12 cellular contexts compared by ENCODE assay signal in genomic region chr12:2267624-2268477, GRCh38.
DNase-seq lines count a peak whose midpoint lies in the region; ATAC-seq and TF ChIP-seq lines count a peak whose summit lies in the region.
"Had no signal": no experiment of that assay in that cellular context is flagged by ENCODE, and none has a peak within 500 bp of the region (broad histone marks: within the 10 kb centered on the region; RNA-seq: fewer than 3 reads in every experiment).

No MANE protein-coding gene starts in this region.

- no peaks in the 10 kb centered on the region for H3K9me2 ChIP-seq in Karpas-422 (replicated peaks; ENCODE audit: insufficient read depth, low read length)

- TF ChIP-seq CTCF in Peyer's patch (IDR thresholded peaks at IDR 0.05) (no peak), progenitor cell of endocrine pancreas (IDR thresholded peaks at IDR 0.05; ENCODE audit: unreplicated experiment) (no peak)

- H3K9me3 ChIP-seq in Peyer's patch = no peaks in the 10 kb centered on the region
- no peaks in the 10 kb centered on the region for H3K9me3 ChIP-seq in Karpas-422 (ENCODE audit: low read length)

- no peaks in the 10 kb centered on the region for H3K36me3 Mint-ChIP-seq in progenitor cell of endocrine pancreas (ENCODE audit: insufficient read depth)

- no peak for ATAC-seq in GM19328 (IDR thresholded peaks at IDR 0.05; ENCODE audit: unreplicated experiment)

- H3K4me3 ChIP-seq in Peyer's patch = no peak overlapping the region
- H3K4me3 ChIP-seq in Karpas-422 (ENCODE audit: low read length) = no peak overlapping the region

- no peak overlapping the region for H3K4me3 Mint-ChIP-seq in progenitor cell of endocrine pancreas (ENCODE audit: low read depth)
- H3K4me3 Mint-ChIP-seq: CD4-positive, alpha-beta T cell had no signal

- peaks cover 17% of the 10 kb centered on the region for H3K27me3 Mint-ChIP-seq in progenitor cell of endocrine pancreas
- H3K27me3 Mint-ChIP-seq: CD4-positive, alpha-beta T cell had no signal

- H3K27ac ChIP-seq in Peyer's patch (peak overlapping the region in 3 of 4 donors; percentile 76 to 84 (median 82)), Karpas-422 (ENCODE audit: low read length) (no peak overlapping the region)

- no peaks in the 10 kb centered on the region for H3K9me3 Mint-ChIP-seq in progenitor cell of endocrine pancreas (ENCODE audit: low read depth)
- H3K9me3 Mint-ChIP-seq: CD4-positive, alpha-beta T cell had no signal

- TF ChIP-seq POLR2A in Peyer's patch (IDR thresholded peaks at IDR 0.05) (no peak), erythroblast (IDR thresholded peaks at IDR 0.05; ENCODE audit: low read length) (no peak)

- H3K4me2 ChIP-seq in Karpas-422 (ENCODE audit: low read depth, low read length, poor library complexity, severe bottlenecking) = no peak overlapping the region

- no peak overlapping the region for H2AFZ ChIP-seq in Karpas-422 (ENCODE audit: low read length)

- H3K4me1 Mint-ChIP-seq in progenitor cell of endocrine pancreas (ENCODE audit: low read depth) = peaks cover 11% of the 10 kb centered on the region

- no peak overlapping the region for H3K9ac ChIP-seq in Karpas-422 (ENCODE audit: low read length)

- H4K20me1 ChIP-seq in Karpas-422 (ENCODE audit: insufficient read depth, low read depth, low read length) = no peaks in the 10 kb centered on the region

- H3K4me1 ChIP-seq in Peyer's patch (peaks cover 0 to 31% (median 0%) of the 10 kb centered on the region in 4 donors), Karpas-422 (ENCODE audit: low read length) (no peaks in the 10 kb centered on the region)

- H3K79me2 ChIP-seq in Karpas-422 (ENCODE audit: low read length) = no peaks in the 10 kb centered on the region

- H3K36me3 ChIP-seq in Peyer's patch (no peaks in the 10 kb centered on the region), Karpas-422 (ENCODE audit: insufficient read depth, low read length) (no peaks in the 10 kb centered on the region)

- H3K27ac Mint-ChIP-seq in progenitor cell of endocrine pancreas = peak overlapping the region; percentile 11
- H3K27ac Mint-ChIP-seq: CD4-positive, alpha-beta T cell had no signal

- no peaks in the 10 kb centered on the region for H3K27me3 ChIP-seq in Peyer's patch
- H3K27me3 ChIP-seq in Karpas-422 (ENCODE audit: low read length) = no peaks in the 10 kb centered on the region

- DNase-seq in EH (ENCODE audit: low read depth) (peak; percentile 91), Peyer's patch (no peak), fibroblast of gingiva (ENCODE audit: low read depth) (peak; percentile 97), progenitor cell of endocrine pancreas (ENCODE audit: low spot score, unreplicated experiment) (no peak), NCI-H345 (lab: John Stamatoyannopoulos, UW) (no peak), Karpas-422 (no peak), erythroblast (lab: John Stamatoyannopoulos, UW) (no peak)
- DNase-seq: activated CD8-positive, alpha-beta memory T cell treated with anti-CD3 and anti-CD28 coated beads, Interleukin-2, amount 50 U/mL, for 4 hours; CD4-positive, alpha-beta T cell; central memory CD4-positive, alpha-beta T cell; NCI-H2081 treated with DMSO at 0.1 percent for 48 hours had no signal

Comparison
In these comparisons a context has a peak if more than half of its experiments do, and no peak if none do; other contexts are left out.
1. DNase-seq: peak in EH (single experiment) and fibroblast of gingiva (single experiment); none in Peyer's patch (0 of 3), progenitor cell of endocrine pancreas (single experiment), NCI-H345 (single experiment), Karpas-422 (single experiment) and erythroblast (0 of 2).